ENCODE assay signal across 19 cellular contexts in the genomic region with DNA sequence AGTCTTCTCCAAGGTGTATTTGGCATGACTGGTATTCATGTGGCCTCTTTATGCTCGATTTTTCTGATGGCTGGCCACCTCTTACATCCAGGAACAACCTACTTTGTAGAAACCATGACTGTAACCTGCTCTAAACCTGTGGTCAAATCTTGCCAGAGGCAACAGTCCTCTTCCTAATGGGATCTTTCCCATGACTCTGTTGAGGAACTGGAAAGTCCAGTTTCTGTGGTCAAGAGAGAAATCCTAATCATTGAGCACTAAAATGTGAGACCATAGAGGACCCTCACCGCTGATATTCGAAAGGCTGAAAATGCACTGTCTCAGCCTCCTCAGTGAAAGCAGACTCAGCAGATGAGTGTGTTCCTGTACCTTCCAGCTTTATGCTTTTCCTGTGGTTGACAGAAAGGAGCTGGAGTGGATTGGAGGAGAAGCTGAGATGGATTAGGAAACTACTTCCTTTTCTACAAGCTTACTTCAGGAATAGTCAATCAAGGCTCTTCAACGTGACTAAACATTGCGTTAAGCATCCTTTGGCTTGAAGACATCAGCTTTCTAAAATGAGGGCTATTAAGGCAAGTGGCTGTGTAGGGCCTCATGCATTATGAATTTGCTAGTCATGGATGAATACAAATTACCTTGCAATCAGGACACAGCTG.
A peak's percentile ranks its signal among the peaks of the same experiment; 100 is the strongest.
DNase-seq lines count a peak whose midpoint lies in the region; ATAC-seq and TF ChIP-seq lines count a peak whose summit lies in the region.
"Had no signal": no experiment of that assay in that cellular context is flagged by ENCODE, and none has a peak within 500 bp of the region (broad histone marks: within the 10 kb centered on the region; RNA-seq: fewer than 3 reads in every experiment).

No MANE protein-coding gene starts in this region.

- H3K36me3 ChIP-seq in left lung: no peaks in the 10 kb centered on the region
- H3K36me3 ChIP-seq: SJSA1 had no signal

- no peak overlapping the region for H3K27ac ChIP-seq in left lung
- H3K27ac ChIP-seq: A549, SJSA1 had no signal

- peak; percentile 73 for DNase-seq in ELF-1 (ENCODE audit: low read depth, low spot score)
- peak; percentile 43 for DNase-seq in M059J (ENCODE audit: low read depth)
- DNase-seq in WTC11 (ENCODE audit: low spot score): no peak
- DNase-seq in left lung: no peak
- no peak for DNase-seq in type B pancreatic cell (ENCODE audit: extremely low spot score, unreplicated experiment)
- no peak for DNase-seq in activated naive CD4-positive, alpha-beta T cell treated with anti-CD3 and anti-CD28 coated beads, Interleukin-2, amount 50 U/mL, for 16 hours
- no peak for DNase-seq in hippocampal formation (lab: John Stamatoyannopoulos, UW)
- DNase-seq: DND-41, GOT3, NCI-H1694 treated with DMSO at 0.1 percent for 48 hours, NCI-H2107, NCI-H446 treated with DMSO at 0.1 percent for 48 hours had no signal

- no peak overlapping the region for H3K4me3 ChIP-seq in left lung
- H3K4me3 ChIP-seq: A549, SJSA1 had no signal

- H3K4me1 Mint-ChIP-seq in WTC11 (peaks cover 32% of the 10 kb centered on the region), type B pancreatic cell (ENCODE audit: unreplicated experiment) (peaks cover 18% of the 10 kb centered on the region)
- H3K4me1 Mint-ChIP-seq: B cell, IgD-negative memory B cell had no signal

- CTCF ChIA-PET in WTC11 (lab: Charles Lee): interaction anchor here (0.8 kb wide), 1 partner anchor 790 kb away, joined by 3 read pairs; no protein-coding TSS in a partner anchor

- no peaks in the 10 kb centered on the region for H3K4me1 ChIP-seq in left lung
- H3K4me1 ChIP-seq: A549, SJSA1 had no signal

- peaks cover 13% of the 10 kb centered on the region for H3K27me3 Mint-ChIP-seq in WTC11 (ENCODE audit: low read depth)
- H3K27me3 Mint-ChIP-seq in type B pancreatic cell: no peaks in the 10 kb centered on the region
- H3K27me3 Mint-ChIP-seq: IgD-negative memory B cell had no signal

- no peaks in the 10 kb centered on the region for H3K27me3 ChIP-seq in left lung
- H3K27me3 ChIP-seq: SJSA1 had no signal

- H3K27ac Mint-ChIP-seq in WTC11: peak overlapping the region; percentile 30; the same call in 1 of the 2 replicates
- no peak overlapping the region for H3K27ac Mint-ChIP-seq in type B pancreatic cell
- H3K27ac Mint-ChIP-seq: B cell, CD14-positive monocyte, IgD-negative memory B cell had no signal

- TF ChIP-seq CTCF in WTC11 (IDR thresholded peaks at IDR 0.05): no peak
- no peak for TF ChIP-seq CTCF in left lung (IDR thresholded peaks at IDR 0.05)
- TF ChIP-seq CTCF in type B pancreatic cell (conservative IDR thresholded peaks at IDR 0.05): no peak

- peaks cover 0 to 30% of the 10 kb centered on the region in 2 donors for H3K9me3 ChIP-seq in left lung

- no peak overlapping the region for H3K4me3 Mint-ChIP-seq in WTC11
- no peak overlapping the region for H3K4me3 Mint-ChIP-seq in type B pancreatic cell
- H3K4me3 Mint-ChIP-seq: B cell, CD14-positive monocyte, IgD-negative memory B cell had no signal

- H3K9me3 Mint-ChIP-seq in WTC11 (peaks cover 26% of the 10 kb centered on the region), type B pancreatic cell (peaks cover 17% of the 10 kb centered on the region)

- POLR2A ChIA-PET in WTC11 (lab: Charles Lee): no interaction called here

- H3K36me3 Mint-ChIP-seq in WTC11: peaks cover 40% of the 10 kb centered on the region
- H3K36me3 Mint-ChIP-seq in type B pancreatic cell: no peaks in the 10 kb centered on the region

- ATAC-seq in WTC11 (no peak), left lung (peak; percentile 55), HG03460 (IDR thresholded peaks at IDR 0.05; ENCODE audit: unreplicated experiment) (no peak)
- ATAC-seq: A549, Right ventricle myocardium inferior had no signal

- intact Hi-C loops in left lung (cut with DNase I): no loop called here

TF ChIP-seq in WTC11, 78 proteins besides CTCF, POLR2A, EP300 and RAD21:
- TF ChIP-seq ZNF138 (CRISPR knock-in tag; conservative IDR thresholded peaks at IDR 0.05) (no peak), FOXJ3 (CRISPR knock-in tag; IDR thresholded peaks at IDR 0.05; ENCODE audit: borderline replicate concordance) (no peak), SP1 (CRISPR knock-in tag; conservative IDR thresholded peaks at IDR 0.05) (no peak)

Comparison
In these comparisons a context has a peak if more than half of its experiments do, and no peak if none do; other contexts are left out.
1. DNase-seq: peak in ELF-1 (single experiment) and M059J (single experiment); none in WTC11 (single experiment), left lung (0 of 2), type B pancreatic cell (single experiment), activated naive CD4-positive, alpha-beta T cell treated with anti-CD3 and anti-CD28 coated beads, Interleukin-2, amount 50 U/mL, for 16 hours (single experiment) and hippocampal formation (0 of 2).